8 cellular contexts compared by ENCODE assay signal in the genomic region with DNA sequence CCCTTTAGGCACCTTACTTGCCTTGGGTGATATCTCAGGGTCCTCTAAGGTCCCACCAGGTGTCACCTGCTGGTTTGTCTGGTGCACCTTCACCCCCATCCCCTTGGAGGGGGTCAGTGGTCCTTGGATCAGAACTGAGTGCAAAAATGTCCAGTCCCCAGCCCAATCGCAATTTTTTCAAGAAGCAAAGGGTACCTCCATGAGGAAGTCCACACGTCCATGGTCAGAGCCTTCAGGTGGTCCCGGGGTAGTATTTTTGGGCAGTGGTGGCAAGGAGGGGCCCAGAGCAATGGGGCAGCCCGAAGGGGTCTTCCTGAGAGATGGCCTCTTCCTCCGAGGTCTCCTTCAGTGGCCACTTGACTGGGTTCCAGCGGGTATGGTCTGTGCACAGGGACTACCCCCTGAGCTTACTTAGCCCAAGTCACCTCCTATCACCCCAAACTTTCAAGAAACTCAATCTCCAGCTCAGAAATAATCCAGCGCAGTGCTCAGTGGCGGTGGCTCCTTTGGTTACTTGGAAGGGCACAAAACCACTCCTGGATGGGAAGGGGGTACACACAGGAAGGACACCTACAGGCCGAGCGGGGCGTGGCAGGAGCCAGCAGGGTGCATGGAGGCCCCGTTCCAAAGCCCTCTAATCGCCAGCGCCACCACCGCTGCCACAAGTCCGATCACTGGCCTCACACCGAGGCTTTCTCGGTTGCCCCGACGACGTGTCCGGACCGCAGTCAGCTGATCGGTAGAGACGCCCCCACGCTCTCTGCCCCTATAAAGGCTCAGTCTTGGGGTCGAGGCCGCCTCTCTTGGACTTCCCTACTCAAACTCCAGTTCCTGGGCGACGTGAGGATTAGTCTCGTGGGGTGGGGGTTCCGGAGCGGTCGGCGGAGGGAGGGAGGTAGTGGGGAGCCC. TPM values are rescaled to one million over a fixed set of nuclear protein-coding genes. Genes with fewer than 3 reads are reported as not detected.
DNase-seq lines count a peak whose midpoint lies in the region; ATAC-seq and TF ChIP-seq lines count a peak whose summit lies in the region.

No MANE protein-coding gene starts in this region.

- peak overlapping the region; percentile 11 for H3K27ac Mint-ChIP-seq in dendritic cell treated with granulocyte-macrophage colony-stimulating factor and Interleukin-4, amounts not matched to agents 40 ng/mL and 50 ng/mL, for 4 days

- TF ChIP-seq CTCF in VCaP (conservative IDR thresholded peaks at IDR 0.05) (peak; percentile 55), lower lobe of right lung (IDR thresholded peaks at IDR 0.05) (peak; percentile 34)

- intact Hi-C loops in dendritic cell treated with granulocyte-macrophage colony-stimulating factor and Interleukin-4, amounts not matched to agents 40 ng/mL and 50 ng/mL, for 4 days (cut with micrococcal nuclease), result no loop called here
- intact Hi-C loops in lower lobe of right lung (cut with DNase I), result loop anchor here (10.0 kb wide), 1 partner anchor 126 kb away; the partner anchor contains the start of gene GIGYF1

- peaks cover 54% of the 10 kb centered on the region for H3K27me3 Mint-ChIP-seq in dendritic cell treated with granulocyte-macrophage colony-stimulating factor and Interleukin-4, amounts not matched to agents 40 ng/mL and 50 ng/mL, for 4 days

- no peaks in the 10 kb centered on the region for H3K9me3 Mint-ChIP-seq in dendritic cell treated with granulocyte-macrophage colony-stimulating factor and Interleukin-4, amounts not matched to agents 40 ng/mL and 50 ng/mL, for 4 days

- peaks cover 22% of the 10 kb centered on the region for H3K4me1 ChIP-seq in ES-I3 (ENCODE audit: insufficient read depth, low read length)
- peaks cover 22% of the 10 kb centered on the region for H3K4me1 ChIP-seq in lower lobe of right lung

- peak overlapping the region; percentile 74 for H3K9ac ChIP-seq in ES-I3 (ENCODE audit: low read depth, low read length)

- H3K4me1 Mint-ChIP-seq in dendritic cell treated with granulocyte-macrophage colony-stimulating factor and Interleukin-4, amounts not matched to agents 40 ng/mL and 50 ng/mL, for 4 days (ENCODE audit: low read depth), result peaks cover 51% of the 10 kb centered on the region

- DNase-seq in LHCN-M2 (ENCODE audit: low read depth) (peak; percentile 30), lower lobe of right lung (peak; percentile 76)
- DNase-seq in stimulated activated naive CD8-positive, alpha-beta T cell treated with anti-CD3 and anti-CD28 coated beads, Interleukin-15, Interleukin-2, amounts not matched to agents 100 U/mL and 50 U/mL, for 24 hours, result peak; percentile 69

- H3K9me3 ChIP-seq in ES-I3 (ENCODE audit: control insufficient read depth, insufficient read depth, low read length), result no peaks in the 10 kb centered on the region
- H3K9me3 ChIP-seq in lower lobe of right lung, result no peaks in the 10 kb centered on the region

- ATAC-seq in lower lobe of right lung (peak; percentile 57 to 60), GM21717 (IDR thresholded peaks at IDR 0.05; ENCODE audit: unreplicated experiment) (no peak), GM21447 (IDR thresholded peaks at IDR 0.05; ENCODE audit: unreplicated experiment) (no peak)
- ATAC-seq in stimulated activated naive CD8-positive, alpha-beta T cell treated with anti-CD3 and anti-CD28 coated beads, Interleukin-15, Interleukin-2, amounts not matched to agents 100 U/mL and 50 U/mL, for 24 hours, result peak; percentile 41

- peak overlapping the region; percentile 45 for H3K4me3 ChIP-seq in lower lobe of right lung

- H3K36me3 ChIP-seq in ES-I3 (ENCODE audit: insufficient read depth, low read length), result no peaks in the 10 kb centered on the region
- H3K36me3 ChIP-seq in lower lobe of right lung, result peaks cover 20% of the 10 kb centered on the region

- H3K27me3 ChIP-seq in lower lobe of right lung (ENCODE audit: low read depth), result no peaks in the 10 kb centered on the region

- H3K36me3 Mint-ChIP-seq in dendritic cell treated with granulocyte-macrophage colony-stimulating factor and Interleukin-4, amounts not matched to agents 40 ng/mL and 50 ng/mL, for 4 days (ENCODE audit: low read depth), result peaks cover 32% of the 10 kb centered on the region

- H3K27ac ChIP-seq in VCaP (peak overlapping the region; percentile 75), lower lobe of right lung (peak overlapping the region; percentile 53)

- H3K4me3 Mint-ChIP-seq in dendritic cell treated with granulocyte-macrophage colony-stimulating factor and Interleukin-4, amounts not matched to agents 40 ng/mL and 50 ng/mL, for 4 days, result peak overlapping the region; percentile 59

RNA-seq across cellular contexts. Expression of gene SAP25, which starts 4.5 kb away (rescaled TPM):
- total RNA-seq in LHCN-M2 (2014; rRNA removed), result 2.4 TPM in 1 of 2 replicates, not detected in the other
- polyA plus RNA-seq in LHCN-M2 (2012), result not detected
- 10.6 TPM for total RNA-seq in lower lobe of right lung

RNA-seq across cellular contexts. Expression of gene LRCH4, which starts 16.7 kb away (rescaled TPM):
- total RNA-seq in LHCN-M2 (2014; rRNA removed) (81.4 and 92.0 TPM in 2 replicates), lower lobe of right lung (80.3 TPM)
- polyA plus RNA-seq in LHCN-M2 (2012), result 23.2 TPM

RNA-seq across cellular contexts. Expression of gene FBXO24, which starts 16.9 kb away (rescaled TPM):
- total RNA-seq in LHCN-M2 (2014; rRNA removed), result 0.38 and 0.92 TPM in 2 replicates
- 0.22 TPM for polyA plus RNA-seq in LHCN-M2 (2012)
- total RNA-seq in lower lobe of right lung, result 0.74 TPM

RNA-seq across cellular contexts. Expression of gene AGFG2, which starts 30.2 kb away (rescaled TPM):
- total RNA-seq in LHCN-M2 (2014; rRNA removed), result 23.0 and 28.0 TPM in 2 replicates
- 16.1 TPM for polyA plus RNA-seq in LHCN-M2 (2012)
- 22.9 TPM for total RNA-seq in lower lobe of right lung

RNA-seq across cellular contexts. Expression of gene PCOLCE, which starts 33.0 kb away (rescaled TPM):
- total RNA-seq in LHCN-M2 (2014; rRNA removed) (4.7 and 5.2 TPM in 2 replicates), lower lobe of right lung (75.2 TPM)
- 5.1 TPM for polyA plus RNA-seq in LHCN-M2 (2012)

Comparison
In these comparisons a context has a peak if more than half of its experiments do, and no peak if none do; other contexts are left out.
1. ATAC-seq: peak in lower lobe of right lung (2 of 2) and stimulated activated naive CD8-positive, alpha-beta T cell treated with anti-CD3 and anti-CD28 coated beads, Interleukin-15, Interleukin-2, amounts not matched to agents 100 U/mL and 50 U/mL, for 24 hours (single experiment); none in GM21717 (single experiment) and GM21447 (single experiment).
2. Peak in every context shown above with its lines, with median percentiles within 50 percentile points of each other: DNase-seq.